Comparison of ENCODE assay signal across 24 cellular contexts in genomic region chr10:13404791-13405190, GRCh38. TPM values are rescaled to one million over a fixed set of nuclear protein-coding genes. Genes with fewer than 3 reads are reported as not detected.
DNase-seq lines count a peak whose midpoint lies in the region; FAIRE-seq and TF ChIP-seq lines count a peak whose summit lies in the region.
"Had no signal": no experiment of that assay in that cellular context is flagged by ENCODE, and none has a peak within 500 bp of the region (broad histone marks: within the 10 kb centered on the region; RNA-seq: fewer than 3 reads in every experiment).

No MANE protein-coding gene starts in this region.

- H4K91ac ChIP-seq in H9 (ENCODE audit: insufficient read length, low read depth, low read length): no peak overlapping the region

- H3K27ac Mint-ChIP-seq in H9: peak overlapping the region in 2 of 3 experiments; percentile 27 to 46; a peak in 3 of 7 replicates
- H3K27ac Mint-ChIP-seq: activated B cell treated with CpG ODN at 0.5 μM for 24 hours; activated naive CD8-positive, alpha-beta T cell; activated T-helper 2 cell treated with anti-CD3 and anti-CD28 coated beads, Interferon-gamma antibody, Interleukin-2, Interleukin-4, amounts not matched to agents 10 μg/mL and 5 μg/mL and 100 μg/mL, durations not matched to agents 14 hours and 24 hours and 36 hours; CD4-positive, CD25-positive, alpha-beta regulatory T cell; type B pancreatic cell had no signal

- no peak overlapping the region for H3T11ph ChIP-seq in H9 (ENCODE audit: low read length)

- H4K20me1 ChIP-seq in H9 (ENCODE audit: control insufficient read depth, insufficient read depth, insufficient read length) (no peaks in the 10 kb centered on the region), keratinocyte (ENCODE audit: control insufficient read depth, extremely low read depth, insufficient read depth, low read length) (no peaks in the 10 kb centered on the region)

- DNase-seq in DMS53 (lab: John Stamatoyannopoulos, UW) (peak; percentile 41), H9 (no peak), NCI-H526 treated with DMSO at 0.1 percent for 48 hours (lab: John Stamatoyannopoulos, UW) (peak; percentile 43), keratinocyte (ENCODE audit: low read depth, low spot score) (no peak), DMS153 treated with DMSO at 0.1 percent for 48 hours (lab: John Stamatoyannopoulos, UW; ENCODE audit: unreplicated experiment) (no peak), GM12891 (ENCODE audit: insufficient read length, low spot score) (no peak)
- DNase-seq in stimulated activated CD4-positive, alpha-beta T cell treated with anti-CD3 and anti-CD28 coated beads, Interleukin-4, amount 100 ng/mL, for 24 hours: no peak
- DNase-seq: activated B cell treated with CpG ODN at 0.5 μM for 24 hours; activated CD4-positive, alpha-beta T cell treated with anti-CD3 and anti-CD28 coated beads, Interleukin-2, amount 50 U/mL, for 4 hours; CD4-positive, CD25-positive, alpha-beta regulatory T cell; central memory CD4-positive, alpha-beta T cell; dermis blood vessel endothelial cell; DMS153; islet precursor cell; KG1; NCI-H2081 treated with DMSO at 0.1 percent for 48 hours; SHP77; T1000 had no signal

- no peak for FAIRE-seq in keratinocyte (lab: Jason Lieb, UNC)
- no peak for FAIRE-seq in GM12891 (lab: Jason Lieb, UNC)
- FAIRE-seq: endometrium had no signal

- no peak overlapping the region for H3K18ac ChIP-seq in H9 (ENCODE audit: insufficient read length, low read depth, low read length)

- H3K79me1 ChIP-seq in H9 (ENCODE audit: insufficient read depth, low read depth, low read length, poor library complexity, severe bottlenecking): no peaks in the 10 kb centered on the region

- H3K9me3 ChIP-seq in H9 (ENCODE audit: control insufficient read depth, low read depth, low read length): peaks cover 6% of the 10 kb centered on the region
- H3K9me3 ChIP-seq in keratinocyte (ENCODE audit: control insufficient read depth, low read depth, low read length): no peaks in the 10 kb centered on the region
- H3K9me3 ChIP-seq: ascending aorta, prostate gland had no signal

- no peaks in the 10 kb centered on the region for H3K36me3 ChIP-seq in keratinocyte (ENCODE audit: control insufficient read depth in 2 of 2, extremely low read depth in 1 of 2, insufficient read depth in 2 of 2, low read length in 2 of 2)
- H3K36me3 ChIP-seq: ascending aorta, prostate gland had no signal

- no peaks in the 10 kb centered on the region for H3K9me1 ChIP-seq in keratinocyte (ENCODE audit: control insufficient read depth, extremely low read depth, insufficient read depth, low read length)

- H2BK5ac ChIP-seq in H9 (ENCODE audit: insufficient read length, low read length): no peak overlapping the region

- H2BK120ac ChIP-seq in H9 (ENCODE audit: low read depth, low read length, poor library complexity, severe bottlenecking): no peak overlapping the region

- H3K27me3 ChIP-seq in H9 (ENCODE audit: insufficient read depth, low read length): no peaks in the 10 kb centered on the region
- H3K27me3 ChIP-seq in keratinocyte (ENCODE audit: control insufficient read depth, extremely low read depth, insufficient read depth, low read length): no peaks in the 10 kb centered on the region
- H3K27me3 ChIP-seq: ascending aorta had no signal

- no peak overlapping the region for H2BK20ac ChIP-seq in H9 (ENCODE audit: low read depth, low read length, poor library complexity, severe bottlenecking)

- H3K9ac ChIP-seq in H9 (ENCODE audit: extremely low read depth, insufficient read length, low read length) (no peak overlapping the region), keratinocyte (ENCODE audit: control insufficient read depth, extremely low read depth, insufficient read depth, low read length) (no peak overlapping the region)

- no peak overlapping the region for H2BK15ac ChIP-seq in H9 (ENCODE audit: low read depth, low read length)

- H2AFZ ChIP-seq in H9 (ENCODE audit: low read length): no peak overlapping the region
- peak overlapping the region; percentile 16 for H2AFZ ChIP-seq in keratinocyte (ENCODE audit: control insufficient read depth, low read length)

- no peak overlapping the region for H3K4me3 Mint-ChIP-seq in H9
- H3K4me3 Mint-ChIP-seq: activated B cell treated with CpG ODN at 0.5 μM for 24 hours; activated naive CD8-positive, alpha-beta T cell; CD4-positive, CD25-positive, alpha-beta regulatory T cell; type B pancreatic cell had no signal

- TF ChIP-seq CTCF in H9 (conservative IDR thresholded peaks at IDR 0.05) (no peak), keratinocyte (optimal IDR thresholded peaks at IDR 0.05 in 1 of 3, IDR thresholded peaks at IDR 0.05 in 1 of 3, conservative IDR thresholded peaks at IDR 0.05 in 1 of 3; ENCODE audit: extremely low read depth in 1 of 3, insufficient read depth in 2 of 3, low read length in 3 of 3) (no peak)

- H2BK12ac ChIP-seq in H9 (ENCODE audit: insufficient read length, low read depth, low read length): no peak overlapping the region

- H3K4me1 Mint-ChIP-seq in H9: peaks cover 22 to 31% of the 10 kb centered on the region in 2 experiments
- H3K4me1 Mint-ChIP-seq: activated B cell treated with CpG ODN at 0.5 μM for 24 hours; CD4-positive, CD25-positive, alpha-beta regulatory T cell had no signal

- no peak overlapping the region for H3K56ac ChIP-seq in H9 (ENCODE audit: insufficient read length, low read depth, low read length)

- H3K14ac ChIP-seq in H9 (ENCODE audit: insufficient read depth, low read length): no peak overlapping the region

- H3K36me3 Mint-ChIP-seq in H9 (ENCODE audit: insufficient read depth in 1 of 3, low read depth in 3 of 3): peaks cover 7 to 21% (median 17%) of the 10 kb centered on the region in 3 experiments
- H3K36me3 Mint-ChIP-seq: activated naive CD8-positive, alpha-beta T cell; CD4-positive, CD25-positive, alpha-beta regulatory T cell; type B pancreatic cell had no signal

- H3K4me3 ChIP-seq in keratinocyte (ENCODE audit: control insufficient read depth in 2 of 3, extremely low read depth in 1 of 3, insufficient read depth in 2 of 3, low read depth in 1 of 3, low read length in 3 of 3): no peak overlapping the region
- H3K4me3 ChIP-seq: ascending aorta, prostate gland had no signal

- H4K8ac ChIP-seq in H9 (replicated peaks; ENCODE audit: insufficient read length, low read depth, low read length): no peak overlapping the region

- no peaks in the 10 kb centered on the region for H3K23me2 ChIP-seq in H9 (ENCODE audit: insufficient read length, low read depth, low read length, poor library complexity, severe bottlenecking)

- H3K27ac ChIP-seq in H9 (ENCODE audit: insufficient read length, low read depth, low read length) (no peak overlapping the region), keratinocyte (ENCODE audit: control insufficient read depth, insufficient read depth, low read length) (no peak overlapping the region)
- H3K27ac ChIP-seq: ascending aorta, prostate gland had no signal

- WGBS in H9 (ENCODE audit: extremely low coverage, insufficient read length, low lambda C conversion rate): no CpG with 5 or more reads among the region's 5 CpGs

- H2AK5ac ChIP-seq in H9 (ENCODE audit: insufficient read length, low read length): no peak overlapping the region

- H3K4me2 ChIP-seq in H9 (ENCODE audit: insufficient read depth, insufficient read length, low read length) (no peak overlapping the region), keratinocyte (ENCODE audit: control insufficient read depth, extremely low read depth, insufficient read depth, low read depth, low read length) (no peak overlapping the region)

- dilution Hi-C loops in keratinocyte (cut with MboI; ENCODE audit: extremely low pct_ligation_motif_present, low sequenced_read_pairs): no loop called here

- no peak for TF ChIP-seq POLR2A in GM12891 (IDR thresholded peaks at IDR 0.05; ENCODE audit: low read depth, low read length)

- H4K5ac ChIP-seq in H9 (ENCODE audit: insufficient read length, low read depth, low read length): no peak overlapping the region

- H3K4me1 ChIP-seq in H9 (ENCODE audit: insufficient read depth, low read length) (no peaks in the 10 kb centered on the region; the same call in 1 of the 2 replicates), keratinocyte (ENCODE audit: control insufficient read depth, extremely low read depth, insufficient read depth, low read length) (peaks cover 2% of the 10 kb centered on the region)
- H3K4me1 ChIP-seq: ascending aorta, prostate gland had no signal

- no peaks in the 10 kb centered on the region for H3K27me3 Mint-ChIP-seq in H9 (ENCODE audit: low read depth)
- H3K27me3 Mint-ChIP-seq: type B pancreatic cell had no signal

- H3K23ac ChIP-seq in H9 (ENCODE audit: insufficient read length, low read depth, low read length): no peak overlapping the region

- no peak overlapping the region for H3K4ac ChIP-seq in H9 (ENCODE audit: low read depth, low read length)

- H3K79me2 ChIP-seq in H9 (ENCODE audit: insufficient read depth, low read length) (no peaks in the 10 kb centered on the region), keratinocyte (ENCODE audit: control insufficient read depth, insufficient read depth, low read length) (no peaks in the 10 kb centered on the region)

- peaks cover 10 to 13% of the 10 kb centered on the region in 2 experiments for H3K9me3 Mint-ChIP-seq in H9
- H3K9me3 Mint-ChIP-seq: CD4-positive, CD25-positive, alpha-beta regulatory T cell had no signal

TF ChIP-seq in GM12891, 5 proteins besides CTCF, POLR2A, EP300 and RAD21:
- TF ChIP-seq TAF1 (IDR thresholded peaks at IDR 0.05; ENCODE audit: low read depth, low read length) (no peak), POLR2AphosphoS5 (IDR thresholded peaks at IDR 0.05; ENCODE audit: low read depth, low read length) (no peak), POU2F2 (IDR thresholded peaks at IDR 0.05; ENCODE audit: low read depth, low read length) (no peak), SPI1 (IDR thresholded peaks at IDR 0.05; ENCODE audit: low read depth, low read length) (no peak), PAX5 (IDR thresholded peaks at IDR 0.05; ENCODE audit: insufficient read depth, low read length, severe bottlenecking) (no peak)
TF ChIP-seq in GM12891: peak in this region for 0.

RNA-seq across cellular contexts. Expression of gene SEPHS1, which starts 56.7 kb away (rescaled TPM):
- total RNA-seq in H9 (2021): 366 and 387 TPM in 2 replicates
- 41.4 to 65.4 TPM (median 48.2 TPM) in 3 replicates for polyA plus RNA-seq in keratinocyte
- 27.7 TPM for polyA plus RNA-seq in keratinocyte (2011; ENCODE audit: low read depth)
- 26.8 and 38.6 TPM in 2 replicates for polyA plus RNA-seq in keratinocyte (2011; cell fraction: cytosol; rRNA removed)
- polyA plus RNA-seq in keratinocyte (2011; cell fraction: nucleus; rRNA removed): 28.6 and 35.6 TPM in 2 replicates
- 16.8 and 37.1 TPM in 2 replicates for polyA plus RNA-seq in keratinocyte (2012; ENCODE audit: low replicate concordance)
- 18.8 to 54.0 TPM (median 35.2 TPM) in 3 replicates for polyA minus RNA-seq in keratinocyte
- 16.1 TPM for polyA minus RNA-seq in keratinocyte (2011; cell fraction: cytosol; rRNA and poly(A)+ RNA removed)
- 11.1 and 22.8 TPM in 2 replicates for polyA minus RNA-seq in keratinocyte (2011; cell fraction: nucleus; rRNA and poly(A)+ RNA removed)
- 20.9 TPM for polyA plus RNA-seq in GM12891 (2012; ENCODE audit: low read depth, missing spikeins)

Comparison
In these comparisons a context has a peak if more than half of its experiments do, and no peak if none do; other contexts are left out.
1. DNase-seq: peak in DMS53 (single experiment) and NCI-H526 treated with DMSO at 0.1 percent for 48 hours (single experiment); none in H9 (single experiment), keratinocyte (single experiment), DMS153 treated with DMSO at 0.1 percent for 48 hours (single experiment), GM12891 (single experiment) and stimulated activated CD4-positive, alpha-beta T cell treated with anti-CD3 and anti-CD28 coated beads, Interleukin-4, amount 100 ng/mL, for 24 hours (single experiment).